In genomic region chr11:58597749-58598148, GRCh38 we compare ENCODE assay signal across 1 cellular context.
TF ChIP-seq lines count a peak whose summit lies in the region.

No MANE protein-coding gene starts in this region.

TF ChIP-seq in GM12878, 131 proteins besides CTCF, POLR2A, EP300 and RAD21:
- no peak for TF ChIP-seq SIN3A (IDR thresholded peaks at IDR 0.05; ENCODE audit: low read depth, low read length)
- TF ChIP-seq IRF5 (IDR thresholded peaks at IDR 0.05; ENCODE audit: borderline replicate concordance): no peak
- no peak for TF ChIP-seq RCOR1 (conservative IDR thresholded peaks at IDR 0.05; ENCODE audit: low read depth, low read length)
- TF ChIP-seq, protein P1, sequence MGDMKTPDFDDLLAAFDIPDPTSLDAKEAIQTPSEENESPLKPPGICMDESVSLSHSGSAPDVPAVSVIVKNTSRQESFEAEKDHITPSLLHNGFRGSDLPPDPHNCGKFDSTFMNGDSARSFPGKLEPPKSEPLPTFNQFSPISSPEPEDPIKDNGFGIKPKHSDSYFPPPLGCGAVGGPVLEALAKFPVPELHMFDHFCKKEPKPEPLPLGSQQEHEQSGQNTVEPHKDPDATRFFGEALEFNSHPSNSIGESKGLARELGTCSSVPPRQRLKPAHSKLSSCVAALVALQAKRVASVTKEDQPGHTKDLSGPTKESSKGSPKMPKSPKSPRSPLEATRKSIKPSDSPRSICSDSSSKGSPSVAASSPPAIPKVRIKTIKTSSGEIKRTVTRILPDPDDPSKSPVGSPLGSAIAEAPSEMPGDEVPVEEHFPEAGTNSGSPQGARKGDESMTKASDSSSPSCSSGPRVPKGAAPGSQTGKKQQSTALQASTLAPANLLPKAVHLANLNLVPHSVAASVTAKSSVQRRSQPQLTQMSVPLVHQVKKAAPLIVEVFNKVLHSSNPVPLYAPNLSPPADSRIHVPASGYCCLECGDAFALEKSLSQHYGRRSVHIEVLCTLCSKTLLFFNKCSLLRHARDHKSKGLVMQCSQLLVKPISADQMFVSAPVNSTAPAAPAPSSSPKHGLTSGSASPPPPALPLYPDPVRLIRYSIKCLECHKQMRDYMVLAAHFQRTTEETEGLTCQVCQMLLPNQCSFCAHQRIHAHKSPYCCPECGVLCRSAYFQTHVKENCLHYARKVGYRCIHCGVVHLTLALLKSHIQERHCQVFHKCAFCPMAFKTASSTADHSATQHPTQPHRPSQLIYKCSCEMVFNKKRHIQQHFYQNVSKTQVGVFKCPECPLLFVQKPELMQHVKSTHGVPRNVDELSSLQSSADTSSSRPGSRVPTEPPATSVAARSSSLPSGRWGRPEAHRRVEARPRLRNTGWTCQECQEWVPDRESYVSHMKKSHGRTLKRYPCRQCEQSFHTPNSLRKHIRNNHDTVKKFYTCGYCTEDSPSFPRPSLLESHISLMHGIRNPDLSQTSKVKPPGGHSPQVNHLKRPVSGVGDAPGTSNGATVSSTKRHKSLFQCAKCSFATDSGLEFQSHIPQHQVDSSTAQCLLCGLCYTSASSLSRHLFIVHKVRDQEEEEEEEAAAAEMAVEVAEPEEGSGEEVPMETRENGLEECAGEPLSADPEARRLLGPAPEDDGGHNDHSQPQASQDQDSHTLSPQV (IDR thresholded peaks at IDR 0.05): no peak
- TF ChIP-seq KAT2A (conservative IDR thresholded peaks at IDR 0.05; ENCODE audit: control insufficient read depth, low read depth, low read length): no peak
- TF ChIP-seq SMARCA5 (IDR thresholded peaks at IDR 0.05): no peak
- TF ChIP-seq, protein P2, sequence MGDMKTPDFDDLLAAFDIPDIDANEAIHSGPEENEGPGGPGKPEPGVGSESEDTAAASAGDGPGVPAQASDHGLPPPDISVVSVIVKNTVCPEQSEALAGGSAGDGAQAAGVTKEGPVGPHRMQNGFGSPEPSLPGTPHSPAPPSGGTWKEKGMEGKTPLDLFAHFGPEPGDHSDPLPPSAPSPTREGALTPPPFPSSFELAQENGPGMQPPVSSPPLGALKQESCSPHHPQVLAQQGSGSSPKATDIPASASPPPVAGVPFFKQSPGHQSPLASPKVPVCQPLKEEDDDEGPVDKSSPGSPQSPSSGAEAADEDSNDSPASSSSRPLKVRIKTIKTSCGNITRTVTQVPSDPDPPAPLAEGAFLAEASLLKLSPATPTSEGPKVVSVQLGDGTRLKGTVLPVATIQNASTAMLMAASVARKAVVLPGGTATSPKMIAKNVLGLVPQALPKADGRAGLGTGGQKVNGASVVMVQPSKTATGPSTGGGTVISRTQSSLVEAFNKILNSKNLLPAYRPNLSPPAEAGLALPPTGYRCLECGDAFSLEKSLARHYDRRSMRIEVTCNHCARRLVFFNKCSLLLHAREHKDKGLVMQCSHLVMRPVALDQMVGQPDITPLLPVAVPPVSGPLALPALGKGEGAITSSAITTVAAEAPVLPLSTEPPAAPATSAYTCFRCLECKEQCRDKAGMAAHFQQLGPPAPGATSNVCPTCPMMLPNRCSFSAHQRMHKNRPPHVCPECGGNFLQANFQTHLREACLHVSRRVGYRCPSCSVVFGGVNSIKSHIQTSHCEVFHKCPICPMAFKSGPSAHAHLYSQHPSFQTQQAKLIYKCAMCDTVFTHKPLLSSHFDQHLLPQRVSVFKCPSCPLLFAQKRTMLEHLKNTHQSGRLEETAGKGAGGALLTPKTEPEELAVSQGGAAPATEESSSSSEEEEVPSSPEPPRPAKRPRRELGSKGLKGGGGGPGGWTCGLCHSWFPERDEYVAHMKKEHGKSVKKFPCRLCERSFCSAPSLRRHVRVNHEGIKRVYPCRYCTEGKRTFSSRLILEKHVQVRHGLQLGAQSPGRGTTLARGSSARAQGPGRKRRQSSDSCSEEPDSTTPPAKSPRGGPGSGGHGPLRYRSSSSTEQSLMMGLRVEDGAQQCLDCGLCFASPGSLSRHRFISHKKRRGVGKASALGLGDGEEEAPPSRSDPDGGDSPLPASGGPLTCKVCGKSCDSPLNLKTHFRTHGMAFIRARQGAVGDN (IDR thresholded peaks at IDR 0.05): no peak
